Comparison of ENCODE assay signal across 8 cellular contexts in genomic region chr10:102917314-102917961, GRCh38. TPM values are rescaled to one million over a fixed set of nuclear protein-coding genes. Genes with fewer than 3 reads are reported as not detected.
DNase-seq lines count a peak whose midpoint lies in the region; ATAC-seq and TF ChIP-seq lines count a peak whose summit lies in the region.

No MANE protein-coding gene starts in this region.

- H3K9me3 ChIP-seq in CD8-positive, alpha-beta memory T cell (ENCODE audit: low read length): no peaks in the 10 kb centered on the region

- TF ChIP-seq CTCF in HL-60 (IDR thresholded peaks at IDR 0.05; ENCODE audit: insufficient read depth, low read length) (peak; percentile 78), fibroblast of villous mesenchyme (IDR thresholded peaks at IDR 0.05; ENCODE audit: insufficient read depth, low read depth, low read length) (peak; percentile 96), neural crest cell (conservative IDR thresholded peaks at IDR 0.05) (peak; percentile 100)

- H3K36me3 Mint-ChIP-seq in CD8-positive, alpha-beta memory T cell: peaks cover 0 to 5% (median 2%) of the 10 kb centered on the region in 3 donors
- H3K36me3 Mint-ChIP-seq in neural crest cell (ENCODE audit: low read depth): peaks cover 4% of the 10 kb centered on the region

- peaks cover 42 to 52% (median 51%) of the 10 kb centered on the region in 3 donors for H3K4me1 Mint-ChIP-seq in CD8-positive, alpha-beta memory T cell
- H3K4me1 Mint-ChIP-seq in neural crest cell: peaks cover 46% of the 10 kb centered on the region

- H3K9me3 Mint-ChIP-seq in CD8-positive, alpha-beta memory T cell: no peaks in the 10 kb centered on the region
- no peaks in the 10 kb centered on the region for H3K9me3 Mint-ChIP-seq in neural crest cell

- H3K27me3 Mint-ChIP-seq in CD8-positive, alpha-beta memory T cell: peaks cover 5 to 21% of the 10 kb centered on the region in 2 donors
- peaks cover 39% of the 10 kb centered on the region for H3K27me3 Mint-ChIP-seq in neural crest cell (ENCODE audit: low read depth)

- POLR2A ChIA-PET in CD8-positive, alpha-beta memory T cell (lab: Charles Lee): interaction anchor here (0.6 to 1.6 kb wide), 6 partner anchors 140 to 327 kb away, joined by 3 to 12 read pairs (median 4); partner anchors contain the start of gene NT5C2

- H3K27ac ChIP-seq in CD8-positive, alpha-beta memory T cell (ENCODE audit: low read depth, low read length): peak overlapping the region; percentile 84
- H3K27ac ChIP-seq in HL-60 (replicated peaks): peak overlapping the region; percentile 84

- H3K4me3 Mint-ChIP-seq in CD8-positive, alpha-beta memory T cell: peak overlapping the region; percentile 93 to 96 (median 95)
- peak overlapping the region; percentile 95 for H3K4me3 Mint-ChIP-seq in neural crest cell

- peak; percentile 78 to 88 (median 80) for DNase-seq in CD8-positive, alpha-beta memory T cell
- peak; percentile 66 to 83 for DNase-seq in HL-60 (ENCODE audit: low read depth in 1 of 2, low spot score in 1 of 2)
- peak; percentile 83 for DNase-seq in RKO (ENCODE audit: low spot score)
- peak; percentile 75 for DNase-seq in activated effector memory CD4-positive, alpha-beta T cell treated with Interleukin-2 at 50 U/mL for 16 hours
- peak; percentile 70 for DNase-seq in fibroblast of villous mesenchyme (ENCODE audit: low read depth)
- peak; percentile 82 for DNase-seq in neural crest cell (ENCODE audit: low read depth, low spot score)
- peak; percentile 86 for DNase-seq in stimulated activated naive CD8-positive, alpha-beta T cell treated with anti-CD3 and anti-CD28 coated beads, Interleukin-15, Interleukin-2, amounts not matched to agents 100 U/mL and 50 U/mL, for 24 hours

- ATAC-seq in GM19467 (IDR thresholded peaks at IDR 0.05; ENCODE audit: unreplicated experiment): peak; percentile 30
- peak; percentile 53 for ATAC-seq in stimulated activated naive CD8-positive, alpha-beta T cell treated with anti-CD3 and anti-CD28 coated beads, Interleukin-15, Interleukin-2, amounts not matched to agents 100 U/mL and 50 U/mL, for 24 hours

- CTCF ChIA-PET in CD8-positive, alpha-beta memory T cell (lab: Charles Lee): interaction anchor here (0.6 to 6.6 kb wide), 31 partner anchors 8 to 588 kb away, joined by 3 to 77 read pairs (median 3); partner anchors contain the start of gene CYP17A1

- H3K4me3 ChIP-seq in CD8-positive, alpha-beta memory T cell (ENCODE audit: low read length): peak overlapping the region; percentile 96
- H3K4me3 ChIP-seq in HL-60 (replicated peaks; ENCODE audit: insufficient read depth, low read length) (peak overlapping the region; percentile 91), fibroblast of villous mesenchyme (ENCODE audit: low read depth, low read length) (peak overlapping the region; percentile 91)

- H3K36me3 ChIP-seq in CD8-positive, alpha-beta memory T cell (ENCODE audit: insufficient read depth, low read length): no peaks in the 10 kb centered on the region

- H3K27me3 ChIP-seq in CD8-positive, alpha-beta memory T cell (ENCODE audit: insufficient read depth, low read length, poor library complexity, severe bottlenecking): no peaks in the 10 kb centered on the region
- H3K27me3 ChIP-seq in HL-60 (ENCODE audit: insufficient read depth, poor library complexity, severe bottlenecking): no peaks in the 10 kb centered on the region

- peaks cover 35% of the 10 kb centered on the region for H3K4me1 ChIP-seq in CD8-positive, alpha-beta memory T cell (ENCODE audit: insufficient read depth, low read length)

- H3K27ac Mint-ChIP-seq in CD8-positive, alpha-beta memory T cell: peak overlapping the region; percentile 86 to 97 (median 94)
- peak overlapping the region; percentile 79 for H3K27ac Mint-ChIP-seq in neural crest cell (ENCODE audit: unreplicated experiment)

RNA-seq across cellular contexts. Expression of gene CNNM2, which starts 0.7 kb away (rescaled TPM):
- total RNA-seq in CD8-positive, alpha-beta memory T cell: 1 to 10 TPM; 6.1 to 6.2 TPM
- 5.0 TPM for polyA plus RNA-seq in CD8-positive, alpha-beta memory T cell
- 4.7 and 8.4 TPM in 2 replicates for total RNA-seq in fibroblast of villous mesenchyme
- 9.6 and 10.0 TPM in 2 replicates for total RNA-seq in neural crest cell

RNA-seq across cellular contexts. Expression of gene AS3MT, which starts 48.2 kb away (rescaled TPM):
- total RNA-seq in CD8-positive, alpha-beta memory T cell: under 1 TPM in 1 of 2 experiments, not detected in 1; 0.44 TPM
- not detected for polyA plus RNA-seq in CD8-positive, alpha-beta memory T cell
- total RNA-seq in fibroblast of villous mesenchyme (5.2 and 5.5 TPM in 2 replicates), neural crest cell (10.4 and 11.2 TPM in 2 replicates)

Comparison
In these comparisons a context has a peak if more than half of its experiments do, and no peak if none do; other contexts are left out.
1. Peak in every context shown above with its lines: DNase-seq, ATAC-seq, H3K4me3 ChIP-seq and H3K27ac ChIP-seq.